In genomic region chr12:30622509-30622908, GRCh38 we compare ENCODE assay signal across 9 cellular contexts.
DNase-seq lines count a peak whose midpoint lies in the region; ATAC-seq, FAIRE-seq and TF ChIP-seq lines count a peak whose summit lies in the region.
"Had no signal": no experiment of that assay in that cellular context is flagged by ENCODE, and none has a peak within 500 bp of the region (broad histone marks: within the 10 kb centered on the region; RNA-seq: fewer than 3 reads in every experiment).

No MANE protein-coding gene starts in this region.

- H3K79me2 ChIP-seq in HepG2 (ENCODE audit: insufficient read depth, low read length) = no peaks in the 10 kb centered on the region

- H3K36me3 ChIP-seq in HAP-1 (replicated peaks) (no peaks in the 10 kb centered on the region), HepG2 (replicated peaks in 1 of 2; ENCODE audit: control insufficient read depth in 1 of 2, insufficient read depth in 2 of 2, low read length in 2 of 2) (no peaks in the 10 kb centered on the region)

- H3K4me1 ChIP-seq in HAP-1 (no peaks in the 10 kb centered on the region; the same call in none of the 2 replicates), HepG2 (ENCODE audit: insufficient read depth, low read length) (peaks cover 40% of the 10 kb centered on the region)

- ATAC-seq in GM21576 (IDR thresholded peaks at IDR 0.05; ENCODE audit: unreplicated experiment) (peak; percentile 80), HG03521 (IDR thresholded peaks at IDR 0.05; ENCODE audit: unreplicated experiment) (peak; percentile 67), HepG2 (no peak)

- intact Hi-C loops in activated T-helper 1 cell treated with anti-CD3 and anti-CD28 coated beads, Interleukin-12 subunit alpha, Interleukin-12 subunit beta, Interleukin-2, Interleukin-4 antibody, amounts not matched to agents 30 ng/mL and 10 ng/mL and 1 ng/mL, durations not matched to agents 14 hours and 24 hours and 36 hours (cut with micrococcal nuclease) = no loop called here
- intact Hi-C loops in HepG2 (cut with micrococcal nuclease; ENCODE audit: unreplicated experiment) = loop anchor here (10.0 kb wide), 1 partner anchor 118 kb away; no protein-coding TSS in a partner anchor

- H3K9me3 Mint-ChIP-seq in activated T-helper 1 cell treated with anti-CD3 and anti-CD28 coated beads, Interleukin-12 subunit alpha, Interleukin-12 subunit beta, Interleukin-2, Interleukin-4 antibody, amounts not matched to agents 30 ng/mL and 10 ng/mL and 1 ng/mL, durations not matched to agents 14 hours and 24 hours and 36 hours = no peaks in the 10 kb centered on the region
- H3K9me3 Mint-ChIP-seq: activated naive CD4-positive, alpha-beta T cell treated with anti-CD3 and anti-CD28 coated beads, Interleukin-2, amount 50 U/mL, for 24 hours had no signal

- no peaks in the 10 kb centered on the region for H3K27me3 ChIP-seq in HAP-1 (ENCODE audit: low read depth)
- H3K27me3 ChIP-seq in HepG2 (ENCODE audit: control insufficient read depth in 1 of 2, insufficient read depth in 2 of 2, low read length in 2 of 2) = no peaks in the 10 kb centered on the region

- no peak for TF ChIP-seq POLR2A in HepG2 (IDR thresholded peaks at IDR 0.05; ENCODE audit: insufficient read depth in 1 of 2, low read depth in 2 of 2, low read length in 2 of 2)

- no peak overlapping the region for H3K9ac ChIP-seq in HepG2 (ENCODE audit: insufficient read depth, low read depth, low read length)

- no peak for TF ChIP-seq RAD21 in HepG2 (CRISPR knock-in tag; IDR thresholded peaks at IDR 0.05)

- no TSS peak for BruUV-seq in HepG2 (replicated peaks; lab: Mats Ljungman, UMichigan)

- DNase-seq in GM13976 (ENCODE audit: low spot score) (peak; percentile 16), fibroblast of the aortic adventitia (ENCODE audit: low read depth) (peak; percentile 81), HAP-1 (ENCODE audit: low spot score in 2 of 2) (no peak), HepG2 (ENCODE audit: low spot score) (no peak), SW 1271 (lab: John Stamatoyannopoulos, UW) (no peak)
- DNase-seq in activated T-helper 1 cell treated with anti-CD3 and anti-CD28 coated beads, Interleukin-12 subunit alpha, Interleukin-12 subunit beta, Interleukin-2, Interleukin-4 antibody, amounts not matched to agents 30 ng/mL and 10 ng/mL and 1 ng/mL, durations not matched to agents 14 hours and 24 hours and 36 hours (ENCODE audit: low spot score) = no peak

- peaks cover 7% of the 10 kb centered on the region for H3K4me1 Mint-ChIP-seq in activated T-helper 1 cell treated with anti-CD3 and anti-CD28 coated beads, Interleukin-12 subunit alpha, Interleukin-12 subunit beta, Interleukin-2, Interleukin-4 antibody, amounts not matched to agents 30 ng/mL and 10 ng/mL and 1 ng/mL, durations not matched to agents 14 hours and 24 hours and 36 hours (ENCODE audit: low read depth)

- no peak for FAIRE-seq in HepG2 (lab: Jason Lieb, UNC)

- no peak overlapping the region for H3K4me2 ChIP-seq in HepG2 (ENCODE audit: low read depth, low read length)

- WGBS in HepG2 (ENCODE audit: low lambda C conversion rate) = 92% methylated on average over 1 of the region's 1 CpG

- H3K4me3 ChIP-seq in fibroblast of the aortic adventitia (ENCODE audit: low read depth, low read length) = no peak overlapping the region
- H3K4me3 ChIP-seq in HAP-1 = no peak overlapping the region
- H3K4me3 ChIP-seq in HepG2 (replicated peaks in 1 of 3; ENCODE audit: insufficient read depth in 1 of 3, low read depth in 2 of 3, low read length in 3 of 3) = no peak overlapping the region

- no peaks in the 10 kb centered on the region for H4K20me1 ChIP-seq in HepG2 (ENCODE audit: insufficient read depth, low read length)

- CTCF ChIA-PET in HepG2 (lab: Yijun Ruan, JAX; ENCODE audit: low intra/inter-chr PET ratio, low total read pairs) = no interaction called here

- no peak overlapping the region for H2AFZ ChIP-seq in HepG2 (ENCODE audit: low read length)

- no peak for TF ChIP-seq EP300 in HepG2 (IDR thresholded peaks at IDR 0.05; ENCODE audit: low read depth in 2 of 2, low read length in 2 of 2)
- TF ChIP-seq EP300 in HepG2 (CRISPR knock-in tag; IDR thresholded peaks at IDR 0.05; ENCODE audit: borderline replicate concordance) = no peak

- in situ Hi-C loops in GM13976 (cut with MboI; ENCODE audit: low sequenced_read_pairs, unreplicated experiment) (no loop called here), HAP-1 (cut with MboI; ENCODE audit: low sequenced_read_pairs) (no loop called here), HepG2 (cut with HindIII; ENCODE audit: extremely low pct_ligation_motif_present, low pct_unique_long_range_greater_than_20kb) (no loop called here)

- POLR2A ChIA-PET in HepG2 (lab: Yijun Ruan, JAX) = interaction anchor here (0.8 kb wide), 1 partner anchor 9 kb away, joined by 5 read pairs; no protein-coding TSS in a partner anchor

- H3K36me3 Mint-ChIP-seq in activated T-helper 1 cell treated with anti-CD3 and anti-CD28 coated beads, Interleukin-12 subunit alpha, Interleukin-12 subunit beta, Interleukin-2, Interleukin-4 antibody, amounts not matched to agents 30 ng/mL and 10 ng/mL and 1 ng/mL, durations not matched to agents 14 hours and 24 hours and 36 hours (ENCODE audit: low read depth) = no peaks in the 10 kb centered on the region

- H3K9me3 ChIP-seq in HAP-1 (no peaks in the 10 kb centered on the region), HepG2 (ENCODE audit: low read length) (no peaks in the 10 kb centered on the region)

- TF ChIP-seq CTCF in GM13976 (IDR thresholded peaks at IDR 0.05; ENCODE audit: borderline replicate concordance, control extremely low read depth, extremely low read depth, insufficient read depth, missing control alignments) = no peak
- no peak for TF ChIP-seq CTCF in fibroblast of the aortic adventitia (IDR thresholded peaks at IDR 0.05; ENCODE audit: insufficient read depth, low read length)
- no peak for TF ChIP-seq CTCF in HepG2 (CRISPR knock-in tag; IDR thresholded peaks at IDR 0.05)

- no peak overlapping the region for H3K4me3 Mint-ChIP-seq in activated T-helper 1 cell treated with anti-CD3 and anti-CD28 coated beads, Interleukin-12 subunit alpha, Interleukin-12 subunit beta, Interleukin-2, Interleukin-4 antibody, amounts not matched to agents 30 ng/mL and 10 ng/mL and 1 ng/mL, durations not matched to agents 14 hours and 24 hours and 36 hours
- H3K4me3 Mint-ChIP-seq: activated naive CD4-positive, alpha-beta T cell treated with anti-CD3 and anti-CD28 coated beads, Interleukin-2, amount 50 U/mL, for 24 hours had no signal

- H3K27ac ChIP-seq in HepG2 (ENCODE audit: extremely low read length, insufficient read depth, low read length) = no peak overlapping the region

- no peaks in the 10 kb centered on the region for H3K27me3 Mint-ChIP-seq in activated T-helper 1 cell treated with anti-CD3 and anti-CD28 coated beads, Interleukin-12 subunit alpha, Interleukin-12 subunit beta, Interleukin-2, Interleukin-4 antibody, amounts not matched to agents 30 ng/mL and 10 ng/mL and 1 ng/mL, durations not matched to agents 14 hours and 24 hours and 36 hours (ENCODE audit: insufficient read depth)
- H3K27me3 Mint-ChIP-seq: activated naive CD4-positive, alpha-beta T cell treated with anti-CD3 and anti-CD28 coated beads, Interleukin-2, amount 50 U/mL, for 24 hours had no signal

- no peak overlapping the region for H3K27ac Mint-ChIP-seq in activated T-helper 1 cell treated with anti-CD3 and anti-CD28 coated beads, Interleukin-12 subunit alpha, Interleukin-12 subunit beta, Interleukin-2, Interleukin-4 antibody, amounts not matched to agents 30 ng/mL and 10 ng/mL and 1 ng/mL, durations not matched to agents 14 hours and 24 hours and 36 hours
- H3K27ac Mint-ChIP-seq: activated naive CD4-positive, alpha-beta T cell treated with anti-CD3 and anti-CD28 coated beads, Interleukin-2, amount 50 U/mL, for 24 hours had no signal

TF ChIP-seq in HepG2, 621 proteins besides CTCF, POLR2A, EP300 and RAD21:
- TF ChIP-seq ZNF281 (CRISPR knock-in tag; IDR thresholded peaks at IDR 0.05; ENCODE audit: borderline replicate concordance) (no peak), NFE2L2 (IDR thresholded peaks at IDR 0.05; ENCODE audit: low read length) (no peak)

Comparison
In these comparisons a context has a peak if more than half of its experiments do, and no peak if none do; other contexts are left out.
1. DNase-seq: peak in GM13976 (single experiment) and fibroblast of the aortic adventitia (single experiment); none in activated T-helper 1 cell treated with anti-CD3 and anti-CD28 coated beads, Interleukin-12 subunit alpha, Interleukin-12 subunit beta, Interleukin-2, Interleukin-4 antibody, amounts not matched to agents 30 ng/mL and 10 ng/mL and 1 ng/mL, durations not matched to agents 14 hours and 24 hours and 36 hours (single experiment), HAP-1 (0 of 2), HepG2 (single experiment) and SW 1271 (0 of 2).